Comparison of ENCODE assay signal across 26 cellular contexts in the genomic region with DNA sequence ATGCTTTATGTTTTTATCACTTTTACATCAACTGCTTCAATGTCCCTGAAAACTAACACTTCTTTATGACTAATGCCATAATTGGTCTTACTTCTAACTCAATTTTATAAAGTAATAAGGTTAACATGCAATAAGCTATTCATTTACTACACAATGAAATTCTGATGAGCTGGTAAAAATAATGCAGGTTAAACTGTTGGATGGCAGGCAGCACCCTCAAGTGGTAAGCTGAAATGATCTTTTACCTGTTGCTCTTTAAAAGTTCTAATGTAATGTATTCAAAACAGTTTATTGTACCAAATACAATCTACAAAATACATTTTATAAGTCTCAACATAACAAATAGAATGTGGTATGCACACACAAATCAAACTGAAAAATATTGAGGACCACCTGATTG.
A peak's percentile ranks its signal among the peaks of the same experiment; 100 is the strongest.
DNase-seq lines count a peak whose midpoint lies in the region; ATAC-seq, FAIRE-seq and TF ChIP-seq lines count a peak whose summit lies in the region.
"Had no signal": no experiment of that assay in that cellular context is flagged by ENCODE, and none has a peak within 500 bp of the region (broad histone marks: within the 10 kb centered on the region; RNA-seq: fewer than 3 reads in every experiment).

No MANE protein-coding gene starts in this region.

- TF ChIP-seq EP300 in H1 (IDR thresholded peaks at IDR 0.05; ENCODE audit: borderline replicate concordance in 1 of 2, low read depth in 2 of 2, low read length in 2 of 2): no peak

- no peak overlapping the region for H3K27ac Mint-ChIP-seq in MCF 10A (ENCODE audit: low read depth, unreplicated experiment)
- H3K27ac Mint-ChIP-seq: activated CD4-positive, alpha-beta memory T cell treated with anti-CD3 and anti-CD28 coated beads for 36 hours; CD4-positive, CD25-positive, alpha-beta regulatory T cell; T-helper 2 cell treated with Interferon-gamma antibody and Interleukin-4, amounts not matched to agents 5 μg/mL and 100 μg/mL, for 36 hours; WTC11 had no signal

- no peak overlapping the region for H3K18ac ChIP-seq in H1 (ENCODE audit: extremely low read depth, low read length)

- H3K9me3 ChIP-seq in breast epithelium (no peaks in the 10 kb centered on the region), H1 (ENCODE audit: insufficient read depth in 2 of 2, low read depth in 1 of 2, low read length in 1 of 2) (no peaks in the 10 kb centered on the region), smooth muscle cell (replicated peaks; ENCODE audit: low read depth) (no peaks in the 10 kb centered on the region)
- H3K9me3 ChIP-seq: SJCRH30, uterus had no signal

- H3K36me3 Mint-ChIP-seq in MCF 10A (ENCODE audit: insufficient read depth, unreplicated experiment): no peaks in the 10 kb centered on the region
- H3K36me3 Mint-ChIP-seq: activated CD4-positive, alpha-beta memory T cell treated with anti-CD3 and anti-CD28 coated beads for 36 hours; CD4-positive, CD25-positive, alpha-beta regulatory T cell; WTC11 had no signal

- no peak overlapping the region for H2BK20ac ChIP-seq in H1 (ENCODE audit: low read length)

- H3K4me3 Mint-ChIP-seq in MCF 10A (ENCODE audit: unreplicated experiment): no peak overlapping the region
- H3K4me3 Mint-ChIP-seq: activated CD4-positive, alpha-beta memory T cell treated with anti-CD3 and anti-CD28 coated beads for 36 hours; CD4-positive, CD25-positive, alpha-beta regulatory T cell; neural crest cell; T-helper 2 cell treated with Interferon-gamma antibody and Interleukin-4, amounts not matched to agents 5 μg/mL and 100 μg/mL, for 36 hours; WTC11 had no signal

- no peak overlapping the region for H4K8ac ChIP-seq in H1 (ENCODE audit: extremely low read depth, insufficient read depth, low read length)

- no peaks in the 10 kb centered on the region for H3F3A ChIP-seq in smooth muscle cell (ENCODE audit: low read depth)

- no peaks in the 10 kb centered on the region for H3K9me3 Mint-ChIP-seq in MCF 10A (ENCODE audit: unreplicated experiment)
- H3K9me3 Mint-ChIP-seq: neural crest cell, WTC11 had no signal

- FAIRE-seq in H1 (lab: Jason Lieb, UNC): no peak

- H3K27ac ChIP-seq in breast epithelium: no peak overlapping the region
- no peak overlapping the region for H3K27ac ChIP-seq in H1 (ENCODE audit: low read depth, low read length)
- H3K27ac ChIP-seq in smooth muscle cell (ENCODE audit: low read depth): no peak overlapping the region
- H3K27ac ChIP-seq: SJCRH30, uterus had no signal

- no peak overlapping the region for H3K14ac ChIP-seq in H1 (ENCODE audit: insufficient read length)

- no peaks in the 10 kb centered on the region for H3K23me2 ChIP-seq in H1 (ENCODE audit: low read depth, low read length)

- H3K36me3 ChIP-seq in breast epithelium: no peaks in the 10 kb centered on the region
- no peaks in the 10 kb centered on the region for H3K36me3 ChIP-seq in H1 (ENCODE audit: control insufficient read depth in 2 of 4, insufficient read depth in 4 of 4, low read length in 3 of 4)
- no peaks in the 10 kb centered on the region for H3K36me3 ChIP-seq in smooth muscle cell (ENCODE audit: low read depth)
- H3K36me3 ChIP-seq: SJCRH30, uterus had no signal

- no peak overlapping the region for H2BK120ac ChIP-seq in H1 (replicated peaks; ENCODE audit: low read depth, low read length)

- no peaks in the 10 kb centered on the region for H3K27me3 Mint-ChIP-seq in MCF 10A (ENCODE audit: insufficient read depth, unreplicated experiment)
- H3K27me3 Mint-ChIP-seq: activated CD4-positive, alpha-beta memory T cell treated with anti-CD3 and anti-CD28 coated beads for 36 hours; CD4-positive, CD25-positive, alpha-beta regulatory T cell had no signal

- H3K9ac ChIP-seq in H1 (replicated peaks in 1 of 4; ENCODE audit: extremely low read depth in 1 of 4, low read depth in 3 of 4, low read length in 3 of 4) (no peak overlapping the region), smooth muscle cell (ENCODE audit: low read depth) (no peak overlapping the region)

- peak; percentile 40 for TF ChIP-seq CTCF in MCF 10A (IDR thresholded peaks at IDR 0.05; ENCODE audit: unreplicated experiment)
- no peak for TF ChIP-seq CTCF in breast epithelium (IDR thresholded peaks at IDR 0.05)
- TF ChIP-seq CTCF in H1 (IDR thresholded peaks at IDR 0.05; ENCODE audit: control extremely low read depth in 1 of 3, insufficient read depth in 1 of 3, low read depth in 1 of 3, low read length in 3 of 3): peak in 1 of 3 experiments; percentile 26; a peak in 1 of 4 replicates
- peak; percentile 23 for TF ChIP-seq CTCF in smooth muscle cell (IDR thresholded peaks at IDR 0.05; ENCODE audit: borderline replicate concordance, insufficient read depth, poor library complexity, severe bottlenecking)

- no peaks in the 10 kb centered on the region for H3K4me1 Mint-ChIP-seq in MCF 10A (ENCODE audit: insufficient read depth, unreplicated experiment)
- H3K4me1 Mint-ChIP-seq: CD4-positive, CD25-positive, alpha-beta regulatory T cell; neural crest cell had no signal

- intact Hi-C loops in MCF 10A (cut with micrococcal nuclease): loop anchor here (1.0 to 5.0 kb wide), 3 partner anchors 1164 to 1914 kb away; no protein-coding TSS in a partner anchor
- intact Hi-C loops in breast epithelium (cut with DNase I; ENCODE audit: low total_unique reads): no loop called here

- no peaks in the 10 kb centered on the region for H4K20me1 ChIP-seq in H1 (replicated peaks in 1 of 2; ENCODE audit: control insufficient read depth in 1 of 2, insufficient read depth in 2 of 2, low read length in 2 of 2)
- no peaks in the 10 kb centered on the region for H4K20me1 ChIP-seq in smooth muscle cell (ENCODE audit: low read depth)

- no peak overlapping the region for H3K56ac ChIP-seq in H1 (replicated peaks; ENCODE audit: insufficient read length, low read depth, low read length)

- no peak for TF ChIP-seq POLR2A in breast epithelium (IDR thresholded peaks at IDR 0.05)
- TF ChIP-seq POLR2A in H1 (IDR thresholded peaks at IDR 0.05; ENCODE audit: control extremely low read depth in 1 of 2, low read depth in 2 of 2, low read length in 2 of 2): no peak

- peak; percentile 60 to 63 for TF ChIP-seq RAD21 in H1 (IDR thresholded peaks at IDR 0.05 in 1 of 2, conservative IDR thresholded peaks at IDR 0.05 in 1 of 2; ENCODE audit: low read depth in 2 of 2, low read length in 2 of 2)

- no TSS peak for BruUV-seq in MCF 10A (replicated peaks; lab: Mats Ljungman, UMichigan)

- H3K27me3 ChIP-seq in breast epithelium (no peaks in the 10 kb centered on the region), H1 (replicated peaks in 1 of 4; ENCODE audit: control insufficient read depth in 3 of 4, extremely low read depth in 1 of 4, insufficient read depth in 3 of 4, low read length in 3 of 4) (no peaks in the 10 kb centered on the region), smooth muscle cell (ENCODE audit: low read depth) (no peaks in the 10 kb centered on the region)
- H3K27me3 ChIP-seq: uterus had no signal

- no peak overlapping the region for H2BK15ac ChIP-seq in H1 (ENCODE audit: low read length)

- no peak overlapping the region for H4K5ac ChIP-seq in H1 (ENCODE audit: insufficient read length, low read depth, low read length)

- no peak overlapping the region for H3K4ac ChIP-seq in H1 (replicated peaks; ENCODE audit: insufficient read length, low read depth, low read length)

- H3K4me3 ChIP-seq in breast epithelium (no peak overlapping the region), H1 (ENCODE audit: extremely low read depth in 1 of 4, insufficient read depth in 2 of 4, low read depth in 3 of 4, low read length in 4 of 4) (no peak overlapping the region), smooth muscle cell (no peak overlapping the region)
- H3K4me3 ChIP-seq: SJCRH30, uterus had no signal

- H3K79me1 ChIP-seq in H1 (ENCODE audit: low read depth, low read length): no peaks in the 10 kb centered on the region

- POLR2A ChIA-PET in MCF 10A (lab: Yijun Ruan, JAX): no interaction called here
- POLR2A ChIA-PET in H1 (lab: Charles Lee; ENCODE audit: partially characterized antibody): no interaction called here

- H3K79me2 ChIP-seq in H1 (ENCODE audit: control insufficient read depth in 1 of 2, insufficient read depth in 2 of 2, low read length in 2 of 2): no peaks in the 10 kb centered on the region
- no peaks in the 10 kb centered on the region for H3K79me2 ChIP-seq in smooth muscle cell (ENCODE audit: low read depth)

- no peak overlapping the region for H2BK12ac ChIP-seq in H1 (ENCODE audit: low read depth, low read length)

- DNase-seq in MCF 10A (ENCODE audit: unreplicated experiment) (no peak), breast epithelium (ENCODE audit: low spot score in 2 of 2) (no peak), OCI-M1 (lab: John Stamatoyannopoulos, UW) (peak; percentile 21), H1 (ENCODE audit: low read depth in 1 of 2, low spot score in 2 of 2) (no peak), smooth muscle cell (lab: John Stamatoyannopoulos, UW; ENCODE audit: unreplicated experiment) (no peak), left lobe of liver (ENCODE audit: low spot score) (no peak), DMS53 treated with DMSO at 0.1 percent for 48 hours (lab: John Stamatoyannopoulos, UW; ENCODE audit: unreplicated experiment) (no peak), HK-2 (ENCODE audit: unreplicated experiment) (no peak)
- DNase-seq: activated CD4-positive, alpha-beta memory T cell treated with anti-CD3 and anti-CD28 coated beads for 36 hours; activated naive CD4-positive, alpha-beta T cell treated with Interleukin-2 at 50 U/mL for 16 hours; activated T-cell treated with anti-CD3 and anti-CD28 coated beads for 4 hours; CD4-positive, CD25-positive, alpha-beta regulatory T cell; DMS79 treated with DMSO at 0.1 percent for 48 hours; hypothalamus; KG1; kidney glomerular epithelial cell; midbrain; NCI-H1105; NCI-H2081 treated with DMSO at 0.1 percent for 48 hours; NCI-H510A treated with DMSO at 0.1 percent for 48 hours; SJCRH30; stimulated activated CD8-positive, alpha-beta memory T cell treated with anti-CD3 and anti-CD28 coated beads, Interleukin-4, amount 100 ng/mL, for 48 hours; uterus had no signal

- H2AK5ac ChIP-seq in H1 (ENCODE audit: low read depth, low read length): no peak overlapping the region

- H2AFZ ChIP-seq in H1 (ENCODE audit: low read length): no peak overlapping the region
- H2AFZ ChIP-seq in smooth muscle cell (ENCODE audit: low read depth): no peak overlapping the region

- H4K91ac ChIP-seq in H1 (replicated peaks; ENCODE audit: insufficient read length, low read length): no peak overlapping the region

- H3K4me1 ChIP-seq in breast epithelium (no peaks in the 10 kb centered on the region), H1 (replicated peaks in 1 of 4; ENCODE audit: control insufficient read depth in 3 of 4, insufficient read depth in 4 of 4, low read length in 3 of 4) (no peaks in the 10 kb centered on the region; a peak in 1 of 7 replicates), smooth muscle cell (ENCODE audit: low read depth) (no peaks in the 10 kb centered on the region)
- H3K4me1 ChIP-seq: SJCRH30, uterus had no signal

- no peak overlapping the region for H3K23ac ChIP-seq in H1 (ENCODE audit: insufficient read length)

- CTCF ChIA-PET in MCF 10A (lab: Yijun Ruan, JAX): interaction anchor here (0.5 to 1.4 kb wide), 4 partner anchors 10 to 1942 kb away, joined by 3 to 10 read pairs (median 4); no protein-coding TSS in a partner anchor
- CTCF ChIA-PET in H1 (lab: Charles Lee; ENCODE audit: partially characterized antibody): interaction anchor here (0.6 to 1.4 kb wide), 4 partner anchors 9 to 1386 kb away, joined by 3 to 4 read pairs (median 4); no protein-coding TSS in a partner anchor

- no peak overlapping the region for H2BK5ac ChIP-seq in H1 (ENCODE audit: low read depth, low read length)

- ATAC-seq in left lobe of liver: no peak
- ATAC-seq: WTC11 had no signal

- H3K4me2 ChIP-seq in H1 (ENCODE audit: insufficient read depth in 1 of 2, low read depth in 2 of 2, low read length in 2 of 2) (no peak overlapping the region), smooth muscle cell (no peak overlapping the region)

Comparison
In these comparisons a context has a peak if more than half of its experiments do, and no peak if none do; other contexts are left out.
1. CTCF ChIP-seq: peak in MCF 10A (single experiment) and smooth muscle cell (single experiment); none in breast epithelium (0 of 3).